ENCODE assay signal across 11 cellular contexts in genomic region chr16:57301126-57301817, GRCh38. TPM values are rescaled to one million over a fixed set of nuclear protein-coding genes. Genes with fewer than 3 reads are reported as not detected.
DNase-seq lines count a peak whose midpoint lies in the region; ATAC-seq and TF ChIP-seq lines count a peak whose summit lies in the region.
"Had no signal": no experiment of that assay in that cellular context is flagged by ENCODE, and none has a peak within 500 bp of the region (broad histone marks: within the 10 kb centered on the region; RNA-seq: fewer than 3 reads in every experiment).

No MANE protein-coding gene starts in this region.

- no peak for TF ChIP-seq POLR2A in gastrocnemius medialis (IDR thresholded peaks at IDR 0.05)

- peaks cover 29% of the 10 kb centered on the region for H3K27me3 ChIP-seq in DOHH2 (ENCODE audit: control insufficient read depth, low read length)
- no peaks in the 10 kb centered on the region for H3K27me3 ChIP-seq in NT2/D1 (ENCODE audit: insufficient read depth, insufficient read length)
- H3K27me3 ChIP-seq in hepatocyte: no peaks in the 10 kb centered on the region
- no peaks in the 10 kb centered on the region for H3K27me3 ChIP-seq in gastrocnemius medialis
- H3K27me3 ChIP-seq: SJSA1 had no signal

- no peaks in the 10 kb centered on the region for H3K36me3 ChIP-seq in DOHH2 (ENCODE audit: control insufficient read depth, low read length)
- H3K36me3 ChIP-seq in NT2/D1 (ENCODE audit: insufficient read depth, insufficient read length, low read length): no peaks in the 10 kb centered on the region
- no peaks in the 10 kb centered on the region for H3K36me3 ChIP-seq in hepatocyte (replicated peaks; ENCODE audit: insufficient read depth, low read depth)
- no peaks in the 10 kb centered on the region for H3K36me3 ChIP-seq in gastrocnemius medialis
- H3K36me3 ChIP-seq: SJSA1 had no signal

- TF ChIP-seq CTCF in DOHH2 (IDR thresholded peaks at IDR 0.05; ENCODE audit: low read depth, low read length, poor library complexity, severe bottlenecking): no peak
- no peak for TF ChIP-seq CTCF in hepatocyte (IDR thresholded peaks at IDR 0.05; ENCODE audit: poor library complexity)
- TF ChIP-seq CTCF in gastrocnemius medialis (IDR thresholded peaks at IDR 0.05 in 4 of 5, conservative IDR thresholded peaks at IDR 0.05 in 1 of 5): no peak

- in situ Hi-C loops in gastrocnemius medialis (cut with MboI; ENCODE audit: low sequenced_read_pairs in 4 of 4): loop anchor here (5.0 to 10.0 kb wide), 4 partner anchors 116 to 221 kb away; no protein-coding TSS in a partner anchor

- peak overlapping the region; percentile 62 for H3K9ac ChIP-seq in NT2/D1 (ENCODE audit: insufficient read length, low read depth)

- H3K4me1 ChIP-seq in DOHH2 (ENCODE audit: control insufficient read depth, low read length) (peaks cover 30% of the 10 kb centered on the region), NT2/D1 (ENCODE audit: insufficient read depth, insufficient read length) (peaks cover 10% of the 10 kb centered on the region), hepatocyte (ENCODE audit: insufficient read depth) (peaks cover 15% of the 10 kb centered on the region), gastrocnemius medialis (peaks cover 23 to 30% of the 10 kb centered on the region in 2 donors)

- no peak overlapping the region for H3K27ac ChIP-seq in DOHH2 (ENCODE audit: low read depth, low read length)
- H3K27ac ChIP-seq in hepatocyte: no peak overlapping the region
- H3K27ac ChIP-seq in gastrocnemius medialis: peak overlapping the region in 3 of 4 donors; percentile 23 to 58 (median 56)
- H3K27ac ChIP-seq: SJSA1 had no signal

- H3K4me3 ChIP-seq in DOHH2 (ENCODE audit: low read length) (peak overlapping the region; percentile 83), NT2/D1 (ENCODE audit: insufficient read length, low read depth) (no peak overlapping the region), hepatocyte (no peak overlapping the region), gastrocnemius medialis (peak overlapping the region in 3 of 4 donors; percentile 21 to 36 (median 35))
- H3K4me3 ChIP-seq: SJSA1 had no signal

- H3K79me2 ChIP-seq in DOHH2 (ENCODE audit: control insufficient read depth, low read length) (no peaks in the 10 kb centered on the region), hepatocyte (no peaks in the 10 kb centered on the region)

- 49% methylated on average over 19 of the region's 19 CpGs for WGBS in hepatocyte (ENCODE audit: low lambda C conversion rate, missing lambda C conversion rate)

- DNase-seq in NT2/D1 (ENCODE audit: low read depth, low spot score) (no peak), hepatocyte (ENCODE audit: low spot score) (no peak), gastrocnemius medialis (no peak), H4 (ENCODE audit: low spot score) (no peak)
- no peak for DNase-seq in stimulated activated CD4-positive, alpha-beta T cell treated with anti-CD3 and anti-CD28 coated beads, Interleukin-4, amount 100 ng/mL, for 24 hours
- no peak for DNase-seq in activated CD4-positive, alpha-beta T cell treated with anti-CD3 and anti-CD28 coated beads, Interleukin-2, amount 50 U/mL, for 48 hours
- DNase-seq: cortex of kidney had no signal

- no peaks in the 10 kb centered on the region for H3K9me2 ChIP-seq in DOHH2 (replicated peaks; ENCODE audit: control insufficient read depth, low read length)
- no peaks in the 10 kb centered on the region for H3K9me2 ChIP-seq in hepatocyte (replicated peaks; ENCODE audit: insufficient read depth)

- H2AFZ ChIP-seq in hepatocyte: peak overlapping the region; percentile 12

- no peaks in the 10 kb centered on the region for H3K9me3 ChIP-seq in DOHH2 (ENCODE audit: control insufficient read depth, insufficient read depth, low read length)
- H3K9me3 ChIP-seq in NT2/D1 (ENCODE audit: insufficient read depth, low read length): no peaks in the 10 kb centered on the region
- no peaks in the 10 kb centered on the region for H3K9me3 ChIP-seq in hepatocyte (ENCODE audit: low read depth)
- no peaks in the 10 kb centered on the region for H3K9me3 ChIP-seq in gastrocnemius medialis
- H3K9me3 ChIP-seq: SJSA1 had no signal

- intact Hi-C loops in gastrocnemius medialis (cut with DNase I; ENCODE audit: low total_unique reads): loop anchor here (5.0 kb wide), 2 partner anchors 71 to 236 kb away; partner anchors contain the start of genes CCDC102A and CX3CL1

- H3F3A ChIP-seq in DOHH2 (ENCODE audit: control insufficient read depth, insufficient read depth): peaks cover 13% of the 10 kb centered on the region; the same call in 1 of the 2 replicates

- H3K4me2 ChIP-seq in DOHH2 (ENCODE audit: low read length) (peak overlapping the region; percentile 76), hepatocyte (peak overlapping the region; percentile 68)

- H4K20me1 ChIP-seq in DOHH2 (ENCODE audit: control insufficient read depth, insufficient read depth, low read depth, low read length) (no peaks in the 10 kb centered on the region), hepatocyte (ENCODE audit: insufficient read depth, poor library complexity, severe bottlenecking) (no peaks in the 10 kb centered on the region)

- no peak for ATAC-seq in gastrocnemius medialis
- ATAC-seq in HG03565 (IDR thresholded peaks at IDR 0.05; ENCODE audit: unreplicated experiment): no peak

RNA-seq across cellular contexts. Expression of gene PLLP, which starts 16.8 kb away (rescaled TPM):
- total RNA-seq in hepatocyte (42.3 and 49.5 TPM in 2 replicates), gastrocnemius medialis (1 to 10 TPM; 1.2 to 6.2 (median 4.7) TPM)
- 31.0 and 38.7 TPM in 2 replicates for polyA plus RNA-seq in hepatocyte
- total RNA-seq in H4 (2014; rRNA removed; shearing (Covaris generic)): 0.17 TPM in 1 of 2 replicates, not detected in the other
- total RNA-seq: SJSA1 had no signal

RNA-seq across cellular contexts. Expression of gene ARL2BP, which starts 56.2 kb away (rescaled TPM):
- total RNA-seq in hepatocyte: 92.6 and 105 TPM in 2 replicates
- 102 and 104 TPM in 2 replicates for polyA plus RNA-seq in hepatocyte
- total RNA-seq in gastrocnemius medialis: 10 to 100 TPM; 25.5 to 52.6 (median 44.5) TPM
- 98.4 and 100 TPM in 2 replicates for total RNA-seq in H4 (2014; rRNA removed; shearing (Covaris generic))

RNA-seq across cellular contexts. Expression of gene CCL22, which starts 57.3 kb away (rescaled TPM):
- 0.13 TPM in 1 of 2 replicates, not detected in the other for total RNA-seq in hepatocyte
- not detected in 2 replicates for polyA plus RNA-seq in hepatocyte
- not detected for total RNA-seq in gastrocnemius medialis
- total RNA-seq in H4 (2014; rRNA removed; shearing (Covaris generic)): not detected in 2 replicates
- total RNA-seq: SJSA1, urinary bladder had no signal

Comparison
In these comparisons a context has a peak if more than half of its experiments do, and no peak if none do; other contexts are left out.
1. H3K27ac ChIP-seq: peak in gastrocnemius medialis (3 of 4); none in DOHH2 (single experiment) and hepatocyte (single experiment).
2. H3K4me3 ChIP-seq: peak in DOHH2 (single experiment) and gastrocnemius medialis (3 of 4); none in NT2/D1 (single experiment) and hepatocyte (single experiment).